Comparison of ENCODE assay signal across 8 cellular contexts in genomic region chrX:131841496-131842410, GRCh38.
DNase-seq lines count a peak whose midpoint lies in the region; ATAC-seq lines count a peak whose summit lies in the region.

No MANE protein-coding gene starts in this region.

- intact Hi-C loops in left ventricle myocardium superior (cut with micrococcal nuclease) (loop anchor here (10.0 kb wide), 1 partner anchor 233 kb away; no protein-coding TSS in a partner anchor), sciatic nerve (cut with DNase I) (no loop called here)

- in situ Hi-C loops in Caki2 (cut with HindIII; ENCODE audit: low pct_unique_long_range_greater_than_20kb, low sequenced_read_pairs) = no loop called here

- H3K27me3 Mint-ChIP-seq in activated naive CD4-positive, alpha-beta T cell treated with anti-CD3 and anti-CD28 coated beads, Interleukin-2, amount 10 ng/mL, durations not matched to agents 7 days and 5 days = peaks cover 3% of the 10 kb centered on the region

- H3K4me1 Mint-ChIP-seq in activated naive CD4-positive, alpha-beta T cell treated with anti-CD3 and anti-CD28 coated beads, Interleukin-2, amount 10 ng/mL, durations not matched to agents 7 days and 5 days = peaks cover 6% of the 10 kb centered on the region

- DNase-seq in Caki2 (ENCODE audit: low read depth) = peak; percentile 44
- peak; percentile 17 to 58 for DNase-seq in NCI-H526 (lab: John Stamatoyannopoulos, UW)
- peak; percentile 47 for DNase-seq in activated naive CD4-positive, alpha-beta T cell treated with anti-CD3 and anti-CD28 coated beads, Interleukin-2, amount 10 ng/mL, durations not matched to agents 7 days and 5 days
- no peak for DNase-seq in left ventricle myocardium superior
- DNase-seq in sciatic nerve (ENCODE audit: low spot score) = no peak

- ATAC-seq in GM18858 (IDR thresholded peaks at IDR 0.05; ENCODE audit: unreplicated experiment) (peak; percentile 63), HG03342 (IDR thresholded peaks at IDR 0.05; ENCODE audit: unreplicated experiment) (peak; percentile 90), left ventricle myocardium superior (peak; percentile 62), sciatic nerve (peak; percentile 76), HG02938 (IDR thresholded peaks at IDR 0.05; ENCODE audit: unreplicated experiment) (no peak)

- no peak overlapping the region for H3K27ac Mint-ChIP-seq in activated naive CD4-positive, alpha-beta T cell treated with anti-CD3 and anti-CD28 coated beads, Interleukin-2, amount 10 ng/mL, durations not matched to agents 7 days and 5 days

- H3K4me3 Mint-ChIP-seq in activated naive CD4-positive, alpha-beta T cell treated with anti-CD3 and anti-CD28 coated beads, Interleukin-2, amount 10 ng/mL, durations not matched to agents 7 days and 5 days = no peak overlapping the region

- H3K36me3 Mint-ChIP-seq in activated naive CD4-positive, alpha-beta T cell treated with anti-CD3 and anti-CD28 coated beads, Interleukin-2, amount 10 ng/mL, durations not matched to agents 7 days and 5 days = no peaks in the 10 kb centered on the region

- H3K9me3 Mint-ChIP-seq in activated naive CD4-positive, alpha-beta T cell treated with anti-CD3 and anti-CD28 coated beads, Interleukin-2, amount 10 ng/mL, durations not matched to agents 7 days and 5 days = no peaks in the 10 kb centered on the region

- CTCF ChIA-PET in activated naive CD4-positive, alpha-beta T cell treated with anti-CD3 and anti-CD28 coated beads, Interleukin-2, amount 10 ng/mL, durations not matched to agents 7 days and 5 days (lab: Charles Lee) = interaction anchor here (0.6 to 2.2 kb wide), 14 partner anchors 10 to 1555 kb away, joined by 3 to 17 read pairs (median 4); partner anchors contain the start of gene RAP2C

Comparison
In these comparisons a context has a peak if more than half of its experiments do, and no peak if none do; other contexts are left out.
1. DNase-seq: peak in Caki2 (single experiment), NCI-H526 (2 of 2) and activated naive CD4-positive, alpha-beta T cell treated with anti-CD3 and anti-CD28 coated beads, Interleukin-2, amount 10 ng/mL, durations not matched to agents 7 days and 5 days (single experiment); none in left ventricle myocardium superior (single experiment) and sciatic nerve (single experiment).